19 cellular contexts compared by ENCODE assay signal in genomic region chr13:109794095-109794494, GRCh38.
"Had no signal": no experiment of that assay in that cellular context is flagged by ENCODE, and none has a peak within 500 bp of the region (broad histone marks: within the 10 kb centered on the region; RNA-seq: fewer than 3 reads in every experiment).

No MANE protein-coding gene starts in this region.

- H3K9me3 ChIP-seq: breast epithelium, gastrocnemius medialis, heart left ventricle, thoracic aorta had no signal

- H3K36me3 Mint-ChIP-seq: activated naive CD8-positive, alpha-beta T cell treated with anti-CD3 and anti-CD28 coated beads, Interleukin-2, amount 10 ng/mL, durations not matched to agents 7 days and 5 days; naive B cell had no signal

- H3K36me3 ChIP-seq: breast epithelium, gastrocnemius medialis, heart left ventricle, thoracic aorta, WERI-Rb-1 had no signal

- DNase-seq: activated CD4-positive, alpha-beta T cell treated with anti-CD3 and anti-CD28 coated beads for 36 hours; activated CD8-positive, alpha-beta memory T cell treated with anti-CD3 and anti-CD28 coated beads, Interleukin-2, amount 50 U/mL, for 48 hours; activated CD8-positive, alpha-beta T cell treated with anti-CD3 and anti-CD28 coated beads for 36 hours; activated naive CD8-positive, alpha-beta T cell treated with anti-CD3 and anti-CD28 coated beads, Interleukin-2, amount 10 ng/mL, durations not matched to agents 7 days and 5 days; activated T-cell treated with anti-CD3 and anti-CD28 coated beads, Interleukin-2, amount 50 U/mL, for 72 hours; aorta; dermis blood vessel endothelial cell; effector memory CD8-positive, alpha-beta T cell; gastrocnemius medialis; heart left ventricle; left colon; naive B cell; stimulated activated CD4-positive, alpha-beta T cell treated with anti-CD3 and anti-CD28 coated beads, Interleukin-12 subunit alpha, Interleukin-12 subunit beta, amount 100 ng/mL, for 4 hours; stimulated activated CD4-positive, alpha-beta T cell treated with anti-CD3 and anti-CD28 coated beads, Interleukin-2, amount 100 ng/mL, for 24 hours; T1000; WERI-Rb-1 had no signal

- H3K27ac Mint-ChIP-seq: activated CD4-positive, alpha-beta T cell treated with anti-CD3 and anti-CD28 coated beads for 36 hours; activated CD8-positive, alpha-beta T cell treated with anti-CD3 and anti-CD28 coated beads for 36 hours; activated naive CD8-positive, alpha-beta T cell treated with anti-CD3 and anti-CD28 coated beads, Interleukin-2, amount 10 ng/mL, durations not matched to agents 7 days and 5 days; activated T-cell treated with anti-CD3 and anti-CD28 coated beads, Interleukin-2, amount 50 U/mL, for 72 hours; effector memory CD8-positive, alpha-beta T cell; naive B cell had no signal

- H3K27ac ChIP-seq: breast epithelium, gastrocnemius medialis, heart left ventricle, parathyroid adenoma, thoracic aorta, WERI-Rb-1 had no signal

- H3K9me3 Mint-ChIP-seq: activated CD8-positive, alpha-beta T cell treated with anti-CD3 and anti-CD28 coated beads for 36 hours; activated naive CD8-positive, alpha-beta T cell treated with anti-CD3 and anti-CD28 coated beads, Interleukin-2, amount 10 ng/mL, durations not matched to agents 7 days and 5 days; activated T-cell treated with anti-CD3 and anti-CD28 coated beads, Interleukin-2, amount 50 U/mL, for 72 hours; naive B cell had no signal

- H3K4me3 ChIP-seq: breast epithelium, gastrocnemius medialis, heart left ventricle, thoracic aorta had no signal

- H3K27me3 ChIP-seq: breast epithelium had no signal

- H3K4me3 Mint-ChIP-seq: activated CD4-positive, alpha-beta T cell treated with anti-CD3 and anti-CD28 coated beads for 36 hours; activated CD8-positive, alpha-beta T cell treated with anti-CD3 and anti-CD28 coated beads for 36 hours; activated naive CD8-positive, alpha-beta T cell treated with anti-CD3 and anti-CD28 coated beads, Interleukin-2, amount 10 ng/mL, durations not matched to agents 7 days and 5 days; activated T-cell treated with anti-CD3 and anti-CD28 coated beads, Interleukin-2, amount 50 U/mL, for 72 hours; effector memory CD8-positive, alpha-beta T cell; naive B cell had no signal

- H3K4me1 ChIP-seq: breast epithelium, parathyroid adenoma had no signal
